In genomic region chr12:3490848-3491382, GRCh38 we compare ENCODE assay signal across 13 cellular contexts. TPM values are rescaled to one million over a fixed set of nuclear protein-coding genes. Genes with fewer than 3 reads are reported as not detected.
DNase-seq lines count a peak whose midpoint lies in the region; ATAC-seq and TF ChIP-seq lines count a peak whose summit lies in the region.
"Had no signal": no experiment of that assay in that cellular context is flagged by ENCODE, and none has a peak within 500 bp of the region (broad histone marks: within the 10 kb centered on the region; RNA-seq: fewer than 3 reads in every experiment).

PRMT8 (plus strand) TSS chr12:3491203; CDS start chr12:3491626, 423 bp downstream.

- no peaks in the 10 kb centered on the region for H3K36me3 Mint-ChIP-seq in activated CD8-positive, alpha-beta T cell treated with anti-CD3 and anti-CD28 coated beads, Interleukin-2, amount 10 ng/mL, durations not matched to agents 7 days and 5 days (ENCODE audit: low read depth)
- H3K36me3 Mint-ChIP-seq: memory B cell had no signal

- H3K27me3 Mint-ChIP-seq in activated CD8-positive, alpha-beta T cell treated with anti-CD3 and anti-CD28 coated beads, Interleukin-2, amount 10 ng/mL, durations not matched to agents 7 days and 5 days (ENCODE audit: low read depth): peaks cover 70% of the 10 kb centered on the region

- H3K4me2 ChIP-seq in neuronal stem cell (ENCODE audit: insufficient read depth, low read length, poor library complexity, severe bottlenecking): peak within 1 kb of the TSS; percentile 95

- peak within 1 kb of the TSS; percentile 46 for H3K18ac ChIP-seq in neuronal stem cell (ENCODE audit: low read length)

- H3K36me3 ChIP-seq in neuronal stem cell (replicated peaks in 1 of 2; ENCODE audit: control insufficient read depth in 2 of 2, insufficient read depth in 2 of 2, low read length in 2 of 2): no peaks in the 10 kb centered on the region
- H3K36me3 ChIP-seq: tibial nerve had no signal

- no peak within 1 kb of the TSS for H2BK12ac ChIP-seq in neuronal stem cell (ENCODE audit: low read length)

- no peak within 1 kb of the TSS for H3K4ac ChIP-seq in neuronal stem cell (ENCODE audit: low read length)

- H3K27me3 ChIP-seq in neuronal stem cell (ENCODE audit: control insufficient read depth in 3 of 3, insufficient read depth in 3 of 3, low read depth in 1 of 3, low read length in 3 of 3): peaks cover 9 to 31% (median 30%) of the 10 kb centered on the region in 3 experiments

- H2BK15ac ChIP-seq in neuronal stem cell (ENCODE audit: low read length): no peak within 1 kb of the TSS

- peak within 1 kb of the TSS; percentile 26 for H3K14ac ChIP-seq in neuronal stem cell (ENCODE audit: low read length)

- POLR2A ChIA-PET in activated CD8-positive, alpha-beta T cell treated with anti-CD3 and anti-CD28 coated beads, Interleukin-2, amount 10 ng/mL, durations not matched to agents 7 days and 5 days (lab: Charles Lee): no interaction called here

- no peak within 1 kb of the TSS for H3K4me3 Mint-ChIP-seq in activated CD8-positive, alpha-beta T cell treated with anti-CD3 and anti-CD28 coated beads, Interleukin-2, amount 10 ng/mL, durations not matched to agents 7 days and 5 days
- H3K4me3 Mint-ChIP-seq: memory B cell had no signal

- H3K9me3 Mint-ChIP-seq in activated CD8-positive, alpha-beta T cell treated with anti-CD3 and anti-CD28 coated beads, Interleukin-2, amount 10 ng/mL, durations not matched to agents 7 days and 5 days (ENCODE audit: insufficient read depth): no peaks in the 10 kb centered on the region
- H3K9me3 Mint-ChIP-seq: memory B cell had no signal

- H3K4me3 ChIP-seq in epithelial cell of esophagus (ENCODE audit: low read length): peak within 1 kb of the TSS; percentile 45
- H3K4me3 ChIP-seq in neuronal stem cell (ENCODE audit: low read length in 2 of 2): peak within 1 kb of the TSS; percentile 64 to 81
- H3K4me3 ChIP-seq: tibial nerve had no signal

- no peak for TF ChIP-seq CTCF in epithelial cell of esophagus (IDR thresholded peaks at IDR 0.05; ENCODE audit: insufficient read depth, low read depth, low read length, missing control alignments)

- H4K91ac ChIP-seq in neuronal stem cell (ENCODE audit: low read depth, low read length, poor library complexity): no peak within 1 kb of the TSS

- ATAC-seq in activated CD8-positive, alpha-beta T cell treated with anti-CD3 and anti-CD28 coated beads, Interleukin-2, amount 10 ng/mL, durations not matched to agents 7 days and 5 days: no peak
- ATAC-seq: PC-3 had no signal

- H3K9me3 ChIP-seq in neuronal stem cell (replicated peaks in 1 of 2; ENCODE audit: control insufficient read depth in 2 of 2, insufficient read depth in 1 of 2, low read depth in 1 of 2, low read length in 2 of 2): peaks cover 0 to 2% of the 10 kb centered on the region in 2 donors
- H3K9me3 ChIP-seq: tibial nerve had no signal

- H2AK5ac ChIP-seq in neuronal stem cell (ENCODE audit: low read depth, low read length): no peak within 1 kb of the TSS

- H2BK120ac ChIP-seq in neuronal stem cell (ENCODE audit: low read depth, low read length): peak within 1 kb of the TSS; percentile 62

- H2AFZ ChIP-seq in neuronal stem cell (ENCODE audit: low read length): peak within 1 kb of the TSS; percentile 89

- H3K23ac ChIP-seq in neuronal stem cell (ENCODE audit: low read depth, low read length, poor library complexity): no peak within 1 kb of the TSS

- CTCF ChIA-PET in activated CD8-positive, alpha-beta T cell treated with anti-CD3 and anti-CD28 coated beads, Interleukin-2, amount 10 ng/mL, durations not matched to agents 7 days and 5 days (lab: Charles Lee): no interaction called here

- H3K79me1 ChIP-seq in neuronal stem cell (ENCODE audit: low read depth, low read length): no peaks in the 10 kb centered on the region

- peaks cover 18 to 26% of the 10 kb centered on the region in 2 donors for H3K4me1 ChIP-seq in neuronal stem cell (ENCODE audit: control insufficient read depth in 2 of 2, insufficient read depth in 1 of 2, low read depth in 1 of 2, low read length in 2 of 2)

- no CpG with 5 or more reads among the region's 60 CpGs for WGBS in neuronal stem cell (ENCODE audit: extremely low coverage in 2 of 2, insufficient read length in 2 of 2, insufficient replicate concordance in 1 of 2), 2 donors

- H4K8ac ChIP-seq in neuronal stem cell (ENCODE audit: low read depth, low read length): no peak within 1 kb of the TSS

- no peak within 1 kb of the TSS for H3K27ac Mint-ChIP-seq in activated CD8-positive, alpha-beta T cell treated with anti-CD3 and anti-CD28 coated beads, Interleukin-2, amount 10 ng/mL, durations not matched to agents 7 days and 5 days
- H3K27ac Mint-ChIP-seq: memory B cell had no signal

- H3K27ac ChIP-seq in neuronal stem cell (replicated peaks; ENCODE audit: low read length): no peak within 1 kb of the TSS
- H3K27ac ChIP-seq: tibial nerve had no signal

- H3K4me1 Mint-ChIP-seq in activated CD8-positive, alpha-beta T cell treated with anti-CD3 and anti-CD28 coated beads, Interleukin-2, amount 10 ng/mL, durations not matched to agents 7 days and 5 days (ENCODE audit: low read depth): peaks cover 8% of the 10 kb centered on the region
- H3K4me1 Mint-ChIP-seq: memory B cell had no signal

- DNase-seq in NCI-H1417 (lab: John Stamatoyannopoulos, UW) (peak; percentile 9 to 78 (median 78)), NCI-H1417 treated with DMSO at 0.1 percent for 48 hours (lab: John Stamatoyannopoulos, UW) (no peak), NCI-H2171 (lab: John Stamatoyannopoulos, UW) (peak; percentile 40), epithelial cell of esophagus (ENCODE audit: low read depth) (peak; percentile 43), neuronal stem cell (ENCODE audit: low spot score) (peak; percentile 61), GF-D8 (lab: John Stamatoyannopoulos, UW) (no peak), EL (no peak)
- DNase-seq in activated CD8-positive, alpha-beta T cell treated with anti-CD3 and anti-CD28 coated beads, Interleukin-2, amount 10 ng/mL, durations not matched to agents 7 days and 5 days: no peak
- DNase-seq: cortex of kidney, PC-3 had no signal

- H3K9ac ChIP-seq in neuronal stem cell (ENCODE audit: low read depth, low read length, poor library complexity): no peak within 1 kb of the TSS

- H2BK5ac ChIP-seq in neuronal stem cell (ENCODE audit: low read length): no peak within 1 kb of the TSS

RNA-seq across cellular contexts. Expression of gene PRMT8, which starts in this region (rescaled TPM):
- polyA plus RNA-seq in neuronal stem cell (2013, experiment 1 of 2): 0.93 TPM
- polyA plus RNA-seq in neuronal stem cell (2013, experiment 2 of 2): 0.86 TPM
- total RNA-seq in activated CD8-positive, alpha-beta T cell treated with anti-CD3 and anti-CD28 coated beads, Interleukin-2, amount 10 ng/mL, durations not matched to agents 7 days and 5 days: not detected
- total RNA-seq: activated CD8-positive, alpha-beta memory T cell treated with anti-CD3 and anti-CD28 coated beads for 36 hours; PC-3; tibial nerve had no signal

Comparison
In these comparisons a context has a peak if more than half of its experiments do, and no peak if none do; other contexts are left out.
1. DNase-seq: peak in NCI-H1417 (3 of 3), NCI-H2171 (single experiment), epithelial cell of esophagus (single experiment) and neuronal stem cell (single experiment); none in NCI-H1417 treated with DMSO at 0.1 percent for 48 hours (single experiment), GF-D8 (single experiment), EL (single experiment) and activated CD8-positive, alpha-beta T cell treated with anti-CD3 and anti-CD28 coated beads, Interleukin-2, amount 10 ng/mL, durations not matched to agents 7 days and 5 days (single experiment).